ENCODE assay signal across 23 cellular contexts in the genomic region with DNA sequence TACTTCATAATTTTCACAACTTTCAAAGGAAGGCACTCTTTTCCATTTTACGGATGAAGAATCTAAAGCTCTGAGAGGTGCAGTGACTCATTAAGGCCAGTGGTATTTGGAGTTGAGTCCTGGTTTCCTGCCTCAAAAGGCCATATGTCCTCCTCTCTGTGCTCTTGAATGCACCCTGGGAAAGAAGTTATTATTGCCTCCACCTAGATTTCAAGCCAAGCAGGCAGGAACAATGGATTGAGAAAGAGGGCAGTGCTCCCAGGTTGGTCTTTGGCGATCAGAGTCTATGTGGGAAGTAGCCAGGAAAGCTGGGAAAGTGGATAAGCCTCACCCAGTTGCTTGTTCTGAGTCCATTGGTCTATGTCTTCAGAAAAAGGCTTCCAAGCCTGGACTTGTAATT.
"Had no signal": no experiment of that assay in that cellular context is flagged by ENCODE, and none has a peak within 500 bp of the region (broad histone marks: within the 10 kb centered on the region; RNA-seq: fewer than 3 reads in every experiment).

No MANE protein-coding gene starts in this region.

- FAIRE-seq: endothelial cell of umbilical vein, kidney, urothelium cell line had no signal

- H3K4me3 ChIP-seq: colonic mucosa, gastrocnemius medialis, heart right ventricle, mucosa of descending colon, psoas muscle, suprapubic skin, thyroid gland had no signal

- H3K4me1 ChIP-seq: colonic mucosa, gastrocnemius medialis, psoas muscle, thyroid gland had no signal

- H3K27me3 ChIP-seq: colonic mucosa, gastrocnemius medialis, neutrophil, suprapubic skin, thyroid gland had no signal

- H3K4me3 Mint-ChIP-seq: endodermal cell; naive thymus-derived CD8-positive, alpha-beta T cell; stimulated activated effector memory CD8-positive, alpha-beta T cell treated with anti-CD3 and anti-CD28 coated beads, Interleukin-12 subunit alpha, Interleukin-12 subunit beta, amount 100 ng/mL, for 72 hours; type B pancreatic cell had no signal

- H3K4me1 Mint-ChIP-seq: endodermal cell; naive thymus-derived CD8-positive, alpha-beta T cell; stimulated activated effector memory CD8-positive, alpha-beta T cell treated with anti-CD3 and anti-CD28 coated beads, Interleukin-12 subunit alpha, Interleukin-12 subunit beta, amount 100 ng/mL, for 72 hours had no signal

- H3K9me3 Mint-ChIP-seq: stimulated activated effector memory CD8-positive, alpha-beta T cell treated with anti-CD3 and anti-CD28 coated beads, Interleukin-12 subunit alpha, Interleukin-12 subunit beta, amount 100 ng/mL, for 72 hours had no signal

- H3K36me3 ChIP-seq: colonic mucosa, gastrocnemius medialis, heart right ventricle, neutrophil, suprapubic skin, thyroid gland had no signal

- ATAC-seq: gastrocnemius medialis; heart right ventricle; left cardiac atrium; left ventricle myocardium superior; mucosa of descending colon; naive thymus-derived CD8-positive, alpha-beta T cell; psoas muscle; stimulated activated effector memory CD8-positive, alpha-beta T cell treated with anti-CD3 and anti-CD28 coated beads, Interleukin-12 subunit alpha, Interleukin-12 subunit beta, amount 100 ng/mL, for 72 hours; stimulated activated naive CD8-positive, alpha-beta T cell treated with anti-CD3 and anti-CD28 coated beads, Interleukin-15, Interleukin-2, amounts not matched to agents 100 U/mL and 50 U/mL, for 24 hours had no signal

- H3K27ac Mint-ChIP-seq: endodermal cell; naive thymus-derived CD8-positive, alpha-beta T cell; stimulated activated effector memory CD8-positive, alpha-beta T cell treated with anti-CD3 and anti-CD28 coated beads, Interleukin-12 subunit alpha, Interleukin-12 subunit beta, amount 100 ng/mL, for 72 hours; type B pancreatic cell had no signal

- H3K9me3 ChIP-seq: colonic mucosa, gastrocnemius medialis, mucosa of descending colon, suprapubic skin, thyroid gland had no signal

- H3K36me3 Mint-ChIP-seq: naive thymus-derived CD8-positive, alpha-beta T cell; stimulated activated effector memory CD8-positive, alpha-beta T cell treated with anti-CD3 and anti-CD28 coated beads, Interleukin-12 subunit alpha, Interleukin-12 subunit beta, amount 100 ng/mL, for 72 hours; type B pancreatic cell had no signal

- H3K27ac ChIP-seq: colonic mucosa, gastrocnemius medialis, heart right ventricle, neutrophil, psoas muscle, suprapubic skin, thyroid gland had no signal

- DNase-seq: cerebellar nuclear complex; colonic mucosa; dermis blood vessel endothelial cell; endodermal cell; erythroblast; gastrocnemius medialis; heart right ventricle; kidney; left cardiac atrium; left ventricle myocardium superior; mucosa of descending colon; naive thymus-derived CD8-positive, alpha-beta T cell; psoas muscle; stimulated activated CD4-positive, alpha-beta T cell treated with anti-CD3 and anti-CD28 coated beads, Interleukin-4, amount 100 ng/mL, for 1 hour; stimulated activated CD8-positive, alpha-beta memory T cell treated with anti-CD3 and anti-CD28 coated beads, Interleukin-4, amount 100 ng/mL, for 48 hours; stimulated activated naive CD8-positive, alpha-beta T cell treated with anti-CD3 and anti-CD28 coated beads, Interleukin-15, Interleukin-2, amounts not matched to agents 100 U/mL and 50 U/mL, for 24 hours; thyroid gland had no signal
